Comparison of ENCODE assay signal across 1 cellular context in the genomic region with DNA sequence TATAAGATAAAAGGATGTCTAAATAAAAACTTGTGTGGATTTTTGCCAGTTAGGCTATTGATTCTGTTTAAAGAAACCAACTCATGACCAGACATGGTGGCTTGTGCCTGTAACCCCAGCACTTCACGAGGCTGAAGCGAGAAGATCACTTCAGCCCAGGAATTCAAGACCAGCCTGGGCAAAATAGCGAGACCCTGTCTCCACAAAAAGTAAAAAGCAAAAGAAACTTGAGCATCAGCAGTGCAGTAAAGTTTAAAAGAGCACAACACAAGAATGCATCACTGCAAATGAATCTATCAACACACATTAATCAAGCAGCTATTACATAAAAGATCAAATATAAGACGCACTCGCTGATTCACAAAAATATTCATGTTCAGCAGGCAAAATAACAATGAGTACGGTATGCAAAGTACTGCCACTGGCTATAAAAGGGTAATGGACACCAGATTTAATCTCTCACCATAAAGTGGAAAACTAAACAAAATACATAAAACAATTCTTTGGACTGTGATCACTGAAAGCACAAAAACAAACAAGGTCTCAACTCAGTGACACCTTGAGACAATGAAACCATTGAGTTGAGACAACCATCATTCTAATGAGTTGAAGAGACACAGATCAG.
TF ChIP-seq lines count a peak whose summit lies in the region.

No MANE protein-coding gene starts in this region.

TF ChIP-seq in HEK293, 187 proteins besides CTCF, POLR2A, EP300 and RAD21 (continued from another document and continues in another):
- TF ChIP-seq, protein P1, sequence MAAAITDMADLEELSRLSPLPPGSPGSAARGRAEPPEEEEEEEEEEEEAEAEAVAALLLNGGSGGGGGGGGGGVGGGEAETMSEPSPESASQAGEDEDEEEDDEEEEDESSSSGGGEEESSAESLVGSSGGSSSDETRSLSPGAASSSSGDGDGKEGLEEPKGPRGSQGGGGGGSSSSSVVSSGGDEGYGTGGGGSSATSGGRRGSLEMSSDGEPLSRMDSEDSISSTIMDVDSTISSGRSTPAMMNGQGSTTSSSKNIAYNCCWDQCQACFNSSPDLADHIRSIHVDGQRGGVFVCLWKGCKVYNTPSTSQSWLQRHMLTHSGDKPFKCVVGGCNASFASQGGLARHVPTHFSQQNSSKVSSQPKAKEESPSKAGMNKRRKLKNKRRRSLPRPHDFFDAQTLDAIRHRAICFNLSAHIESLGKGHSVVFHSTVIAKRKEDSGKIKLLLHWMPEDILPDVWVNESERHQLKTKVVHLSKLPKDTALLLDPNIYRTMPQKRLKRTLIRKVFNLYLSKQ (tag by site-specific recombination; IDR thresholded peaks at IDR 0.05; ENCODE audit: borderline replicate concordance), result no peak
- TF ChIP-seq ZNF561 (tag by site-specific recombination; IDR thresholded peaks at IDR 0.05; ENCODE audit: borderline replicate concordance) (peak; percentile 47; the same call in 1 of the 2 replicates), BCL11A (tag by site-specific recombination; IDR thresholded peaks at IDR 0.05; ENCODE audit: low read depth) (peak; percentile 69), ZNF121 (tag by site-specific recombination; IDR thresholded peaks at IDR 0.05) (peak; percentile 60), ZFP69B (tag by site-specific recombination; IDR thresholded peaks at IDR 0.05) (peak; percentile 66), FEZF1 (tag by site-specific recombination; IDR thresholded peaks at IDR 0.05) (peak; percentile 98), MYNN (tag by site-specific recombination; IDR thresholded peaks at IDR 0.05; ENCODE audit: borderline replicate concordance) (no peak), ZNF423 (tag by site-specific recombination; IDR thresholded peaks at IDR 0.05) (no peak), SP3 (tag by site-specific recombination; IDR thresholded peaks at IDR 0.05) (no peak), TCF7L2 (IDR thresholded peaks at IDR 0.05; ENCODE audit: borderline replicate concordance, low read depth, low read length) (peak; percentile 73; the same call in 1 of the 2 replicates), GFI1B (tag by site-specific recombination; IDR thresholded peaks at IDR 0.05) (0 out of 2 replicates have a peak, but pooled peaks have one; percentile 56), ZNF366 (tag by site-specific recombination; conservative IDR thresholded peaks at IDR 0.05) (peak; percentile 74), ZXDB (tag by site-specific recombination; IDR thresholded peaks at IDR 0.05) (peak; percentile 89), ZNF473 (tag by site-specific recombination; IDR thresholded peaks at IDR 0.05) (no peak), KLF1 (tag by site-specific recombination; IDR thresholded peaks at IDR 0.05) (no peak), ZNF600 (tag by site-specific recombination; IDR thresholded peaks at IDR 0.05) (no peak), GLIS1 (tag by site-specific recombination; IDR thresholded peaks at IDR 0.05) (no peak), ZBTB17 (tag by site-specific recombination; IDR thresholded peaks at IDR 0.05) (peak; percentile 69), ZNF391 (tag by site-specific recombination; IDR thresholded peaks at IDR 0.05; ENCODE audit: borderline replicate concordance, low read depth) (peak; percentile 91; the same call in 1 of the 2 replicates), ZNF571 (tag by site-specific recombination; IDR thresholded peaks at IDR 0.05) (no peak), ZNF24 (tag by site-specific recombination; IDR thresholded peaks at IDR 0.05) (peak; percentile 54; the same call in 1 of the 2 replicates), ZNF239 (tag by site-specific recombination; IDR thresholded peaks at IDR 0.05) (0 out of 2 replicates have a peak, but pooled peaks have one; percentile 25), ZNF629 (tag by site-specific recombination; IDR thresholded peaks at IDR 0.05) (peak; percentile 79), GLI2 (tag by site-specific recombination; IDR thresholded peaks at IDR 0.05; ENCODE audit: borderline replicate concordance, low read depth) (peak; percentile 82), ZNF341 (tag by site-specific recombination; IDR thresholded peaks at IDR 0.05; ENCODE audit: low read depth) (no peak), ZEB2 (tag by site-specific recombination; IDR thresholded peaks at IDR 0.05) (peak; percentile 56; the same call in 1 of the 2 replicates), OVOL3 (tag by site-specific recombination; IDR thresholded peaks at IDR 0.05) (peak; percentile 96), ZNF664 (tag by site-specific recombination; IDR thresholded peaks at IDR 0.05) (peak; percentile 78; the same call in 1 of the 2 replicates)
- TF ChIP-seq, protein P2, sequence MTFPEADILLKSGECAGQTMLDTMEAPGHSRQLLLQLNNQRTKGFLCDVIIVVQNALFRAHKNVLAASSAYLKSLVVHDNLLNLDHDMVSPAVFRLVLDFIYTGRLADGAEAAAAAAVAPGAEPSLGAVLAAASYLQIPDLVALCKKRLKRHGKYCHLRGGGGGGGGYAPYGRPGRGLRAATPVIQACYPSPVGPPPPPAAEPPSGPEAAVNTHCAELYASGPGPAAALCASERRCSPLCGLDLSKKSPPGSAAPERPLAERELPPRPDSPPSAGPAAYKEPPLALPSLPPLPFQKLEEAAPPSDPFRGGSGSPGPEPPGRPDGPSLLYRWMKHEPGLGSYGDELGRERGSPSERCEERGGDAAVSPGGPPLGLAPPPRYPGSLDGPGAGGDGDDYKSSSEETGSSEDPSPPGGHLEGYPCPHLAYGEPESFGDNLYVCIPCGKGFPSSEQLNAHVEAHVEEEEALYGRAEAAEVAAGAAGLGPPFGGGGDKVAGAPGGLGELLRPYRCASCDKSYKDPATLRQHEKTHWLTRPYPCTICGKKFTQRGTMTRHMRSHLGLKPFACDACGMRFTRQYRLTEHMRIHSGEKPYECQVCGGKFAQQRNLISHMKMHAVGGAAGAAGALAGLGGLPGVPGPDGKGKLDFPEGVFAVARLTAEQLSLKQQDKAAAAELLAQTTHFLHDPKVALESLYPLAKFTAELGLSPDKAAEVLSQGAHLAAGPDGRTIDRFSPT (tag by site-specific recombination; IDR thresholded peaks at IDR 0.05), result peak; percentile 90
- TF ChIP-seq, protein P3, sequence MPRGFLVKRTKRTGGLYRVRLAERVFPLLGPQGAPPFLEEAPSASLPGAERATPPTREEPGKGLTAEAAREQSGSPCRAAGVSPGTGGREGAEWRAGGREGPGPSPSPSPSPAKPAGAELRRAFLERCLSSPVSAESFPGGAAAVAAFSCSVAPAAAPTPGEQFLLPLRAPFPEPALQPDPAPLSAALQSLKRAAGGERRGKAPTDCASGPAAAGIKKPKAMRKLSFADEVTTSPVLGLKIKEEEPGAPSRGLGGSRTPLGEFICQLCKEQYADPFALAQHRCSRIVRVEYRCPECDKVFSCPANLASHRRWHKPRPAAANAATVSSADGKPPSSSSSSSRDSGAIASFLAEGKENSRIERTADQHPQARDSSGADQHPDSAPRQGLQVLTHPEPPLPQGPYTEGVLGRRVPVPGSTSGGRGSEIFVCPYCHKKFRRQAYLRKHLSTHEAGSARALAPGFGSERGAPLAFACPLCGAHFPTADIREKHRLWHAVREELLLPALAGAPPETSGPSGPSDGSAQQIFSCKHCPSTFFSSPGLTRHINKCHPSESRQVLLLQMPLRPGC (tag by site-specific recombination; IDR thresholded peaks at IDR 0.05), result peak; percentile 96
- TF ChIP-seq, protein P4, sequence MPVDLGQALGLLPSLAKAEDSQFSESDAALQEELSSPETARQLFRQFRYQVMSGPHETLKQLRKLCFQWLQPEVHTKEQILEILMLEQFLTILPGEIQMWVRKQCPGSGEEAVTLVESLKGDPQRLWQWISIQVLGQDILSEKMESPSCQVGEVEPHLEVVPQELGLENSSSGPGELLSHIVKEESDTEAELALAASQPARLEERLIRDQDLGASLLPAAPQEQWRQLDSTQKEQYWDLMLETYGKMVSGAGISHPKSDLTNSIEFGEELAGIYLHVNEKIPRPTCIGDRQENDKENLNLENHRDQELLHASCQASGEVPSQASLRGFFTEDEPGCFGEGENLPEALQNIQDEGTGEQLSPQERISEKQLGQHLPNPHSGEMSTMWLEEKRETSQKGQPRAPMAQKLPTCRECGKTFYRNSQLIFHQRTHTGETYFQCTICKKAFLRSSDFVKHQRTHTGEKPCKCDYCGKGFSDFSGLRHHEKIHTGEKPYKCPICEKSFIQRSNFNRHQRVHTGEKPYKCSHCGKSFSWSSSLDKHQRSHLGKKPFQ (tag by site-specific recombination; IDR thresholded peaks at IDR 0.05), result peak; percentile 23; the same call in 1 of the 2 replicates
- TF ChIP-seq, protein P5, sequence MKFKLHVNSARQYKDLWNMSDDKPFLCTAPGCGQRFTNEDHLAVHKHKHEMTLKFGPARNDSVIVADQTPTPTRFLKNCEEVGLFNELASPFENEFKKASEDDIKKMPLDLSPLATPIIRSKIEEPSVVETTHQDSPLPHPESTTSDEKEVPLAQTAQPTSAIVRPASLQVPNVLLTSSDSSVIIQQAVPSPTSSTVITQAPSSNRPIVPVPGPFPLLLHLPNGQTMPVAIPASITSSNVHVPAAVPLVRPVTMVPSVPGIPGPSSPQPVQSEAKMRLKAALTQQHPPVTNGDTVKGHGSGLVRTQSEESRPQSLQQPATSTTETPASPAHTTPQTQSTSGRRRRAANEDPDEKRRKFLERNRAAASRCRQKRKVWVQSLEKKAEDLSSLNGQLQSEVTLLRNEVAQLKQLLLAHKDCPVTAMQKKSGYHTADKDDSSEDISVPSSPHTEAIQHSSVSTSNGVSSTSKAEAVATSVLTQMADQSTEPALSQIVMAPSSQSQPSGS (tag by site-specific recombination; IDR thresholded peaks at IDR 0.05; ENCODE audit: low read depth), result 0 out of 2 replicates have a peak, but pooled peaks have one; percentile 11
- TF ChIP-seq, protein P6, sequence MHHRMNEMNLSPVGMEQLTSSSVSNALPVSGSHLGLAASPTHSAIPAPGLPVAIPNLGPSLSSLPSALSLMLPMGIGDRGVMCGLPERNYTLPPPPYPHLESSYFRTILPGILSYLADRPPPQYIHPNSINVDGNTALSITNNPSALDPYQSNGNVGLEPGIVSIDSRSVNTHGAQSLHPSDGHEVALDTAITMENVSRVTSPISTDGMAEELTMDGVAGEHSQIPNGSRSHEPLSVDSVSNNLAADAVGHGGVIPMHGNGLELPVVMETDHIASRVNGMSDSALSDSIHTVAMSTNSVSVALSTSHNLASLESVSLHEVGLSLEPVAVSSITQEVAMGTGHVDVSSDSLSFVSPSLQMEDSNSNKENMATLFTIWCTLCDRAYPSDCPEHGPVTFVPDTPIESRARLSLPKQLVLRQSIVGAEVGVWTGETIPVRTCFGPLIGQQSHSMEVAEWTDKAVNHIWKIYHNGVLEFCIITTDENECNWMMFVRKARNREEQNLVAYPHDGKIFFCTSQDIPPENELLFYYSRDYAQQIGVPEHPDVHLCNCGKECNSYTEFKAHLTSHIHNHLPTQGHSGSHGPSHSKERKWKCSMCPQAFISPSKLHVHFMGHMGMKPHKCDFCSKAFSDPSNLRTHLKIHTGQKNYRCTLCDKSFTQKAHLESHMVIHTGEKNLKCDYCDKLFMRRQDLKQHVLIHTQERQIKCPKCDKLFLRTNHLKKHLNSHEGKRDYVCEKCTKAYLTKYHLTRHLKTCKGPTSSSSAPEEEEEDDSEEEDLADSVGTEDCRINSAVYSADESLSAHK (tag by site-specific recombination; IDR thresholded peaks at IDR 0.05), result peak; percentile 91
- TF ChIP-seq, protein P7, sequence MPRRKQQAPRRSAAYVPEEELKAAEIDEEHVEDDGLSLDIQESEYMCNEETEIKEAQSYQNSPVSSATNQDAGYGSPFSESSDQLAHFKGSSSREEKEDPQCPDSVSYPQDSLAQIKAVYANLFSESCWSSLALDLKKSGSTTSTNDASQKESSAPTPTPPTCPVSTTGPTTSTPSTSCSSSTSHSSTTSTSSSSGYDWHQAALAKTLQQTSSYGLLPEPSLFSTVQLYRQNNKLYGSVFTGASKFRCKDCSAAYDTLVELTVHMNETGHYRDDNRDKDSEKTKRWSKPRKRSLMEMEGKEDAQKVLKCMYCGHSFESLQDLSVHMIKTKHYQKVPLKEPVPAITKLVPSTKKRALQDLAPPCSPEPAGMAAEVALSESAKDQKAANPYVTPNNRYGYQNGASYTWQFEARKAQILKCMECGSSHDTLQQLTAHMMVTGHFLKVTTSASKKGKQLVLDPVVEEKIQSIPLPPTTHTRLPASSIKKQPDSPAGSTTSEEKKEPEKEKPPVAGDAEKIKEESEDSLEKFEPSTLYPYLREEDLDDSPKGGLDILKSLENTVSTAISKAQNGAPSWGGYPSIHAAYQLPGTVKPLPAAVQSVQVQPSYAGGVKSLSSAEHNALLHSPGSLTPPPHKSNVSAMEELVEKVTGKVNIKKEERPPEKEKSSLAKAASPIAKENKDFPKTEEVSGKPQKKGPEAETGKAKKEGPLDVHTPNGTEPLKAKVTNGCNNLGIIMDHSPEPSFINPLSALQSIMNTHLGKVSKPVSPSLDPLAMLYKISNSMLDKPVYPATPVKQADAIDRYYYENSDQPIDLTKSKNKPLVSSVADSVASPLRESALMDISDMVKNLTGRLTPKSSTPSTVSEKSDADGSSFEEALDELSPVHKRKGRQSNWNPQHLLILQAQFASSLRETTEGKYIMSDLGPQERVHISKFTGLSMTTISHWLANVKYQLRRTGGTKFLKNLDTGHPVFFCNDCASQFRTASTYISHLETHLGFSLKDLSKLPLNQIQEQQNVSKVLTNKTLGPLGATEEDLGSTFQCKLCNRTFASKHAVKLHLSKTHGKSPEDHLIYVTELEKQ (tag by site-specific recombination; IDR thresholded peaks at IDR 0.05; ENCODE audit: borderline replicate concordance), result peak; percentile 84
- TF ChIP-seq, protein P8, sequence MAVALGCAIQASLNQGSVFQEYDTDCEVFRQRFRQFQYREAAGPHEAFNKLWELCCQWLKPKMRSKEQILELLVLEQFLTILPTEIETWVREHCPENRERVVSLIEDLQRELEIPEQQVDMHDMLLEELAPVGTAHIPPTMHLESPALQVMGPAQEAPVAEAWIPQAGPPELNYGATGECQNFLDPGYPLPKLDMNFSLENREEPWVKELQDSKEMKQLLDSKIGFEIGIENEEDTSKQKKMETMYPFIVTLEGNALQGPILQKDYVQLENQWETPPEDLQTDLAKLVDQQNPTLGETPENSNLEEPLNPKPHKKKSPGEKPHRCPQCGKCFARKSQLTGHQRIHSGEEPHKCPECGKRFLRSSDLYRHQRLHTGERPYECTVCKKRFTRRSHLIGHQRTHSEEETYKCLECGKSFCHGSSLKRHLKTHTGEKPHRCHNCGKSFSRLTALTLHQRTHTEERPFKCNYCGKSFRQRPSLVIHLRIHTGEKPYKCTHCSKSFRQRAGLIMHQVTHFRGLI (tag by site-specific recombination; IDR thresholded peaks at IDR 0.05), result 0 out of 2 replicates have a peak, but pooled peaks have one; percentile 14
- TF ChIP-seq, protein P9, sequence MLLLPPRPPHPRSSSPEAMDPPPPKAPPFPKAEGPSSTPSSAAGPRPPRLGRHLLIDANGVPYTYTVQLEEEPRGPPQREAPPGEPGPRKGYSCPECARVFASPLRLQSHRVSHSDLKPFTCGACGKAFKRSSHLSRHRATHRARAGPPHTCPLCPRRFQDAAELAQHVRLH (tag by site-specific recombination; IDR thresholded peaks at IDR 0.05), result peak; percentile 87
- TF ChIP-seq, protein P10, sequence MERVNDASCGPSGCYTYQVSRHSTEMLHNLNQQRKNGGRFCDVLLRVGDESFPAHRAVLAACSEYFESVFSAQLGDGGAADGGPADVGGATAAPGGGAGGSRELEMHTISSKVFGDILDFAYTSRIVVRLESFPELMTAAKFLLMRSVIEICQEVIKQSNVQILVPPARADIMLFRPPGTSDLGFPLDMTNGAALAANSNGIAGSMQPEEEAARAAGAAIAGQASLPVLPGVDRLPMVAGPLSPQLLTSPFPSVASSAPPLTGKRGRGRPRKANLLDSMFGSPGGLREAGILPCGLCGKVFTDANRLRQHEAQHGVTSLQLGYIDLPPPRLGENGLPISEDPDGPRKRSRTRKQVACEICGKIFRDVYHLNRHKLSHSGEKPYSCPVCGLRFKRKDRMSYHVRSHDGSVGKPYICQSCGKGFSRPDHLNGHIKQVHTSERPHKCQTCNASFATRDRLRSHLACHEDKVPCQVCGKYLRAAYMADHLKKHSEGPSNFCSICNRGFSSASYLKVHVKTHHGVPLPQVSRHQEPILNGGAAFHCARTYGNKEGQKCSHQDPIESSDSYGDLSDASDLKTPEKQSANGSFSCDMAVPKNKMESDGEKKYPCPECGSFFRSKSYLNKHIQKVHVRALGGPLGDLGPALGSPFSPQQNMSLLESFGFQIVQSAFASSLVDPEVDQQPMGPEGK (tag by site-specific recombination; IDR thresholded peaks at IDR 0.05), result peak; percentile 28; the same call in 1 of the 2 replicates
